8 cellular contexts compared by ENCODE assay signal in the genomic region with DNA sequence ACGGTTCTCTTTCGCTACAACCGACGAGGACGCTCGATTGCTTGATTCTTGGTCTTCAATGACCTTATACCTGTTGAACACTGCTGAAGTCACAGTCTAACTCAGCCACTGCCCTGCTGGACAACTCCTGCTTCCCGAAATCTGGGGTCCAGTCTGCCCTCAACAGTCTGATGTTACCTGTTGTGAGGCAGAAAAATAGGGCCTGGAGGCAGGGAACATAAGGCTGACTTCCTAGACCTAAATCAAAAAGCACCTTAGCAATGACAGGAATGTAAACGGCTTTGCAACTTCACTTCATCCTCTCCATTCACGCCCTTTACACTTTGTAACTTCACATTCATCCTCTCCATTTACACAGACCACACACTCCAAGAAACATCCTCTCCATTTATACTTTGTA. TPM values are rescaled to one million over a fixed set of nuclear protein-coding genes. Genes with fewer than 3 reads are reported as not detected.
DNase-seq lines count a peak whose midpoint lies in the region; ATAC-seq and TF ChIP-seq lines count a peak whose summit lies in the region.

No MANE protein-coding gene starts in this region.

- H3K4me1 ChIP-seq in thymus (ENCODE audit: control insufficient read depth, insufficient read depth, low read length): no peaks in the 10 kb centered on the region

- no peaks in the 10 kb centered on the region for H3K9me3 ChIP-seq in thymus (ENCODE audit: control insufficient read depth)

- H3K27ac ChIP-seq in thymus (ENCODE audit: low read depth): peak overlapping the region; percentile 55

- intact Hi-C loops in activated CD4-positive, alpha-beta T cell treated with anti-CD3 and anti-CD28 coated beads, Interleukin-2, amount 10 ng/mL, durations not matched to agents 24 days and 14 days (cut with micrococcal nuclease): loop anchor here (1.0 to 2.0 kb wide), 4 partner anchors 20 to 168 kb away; partner anchors contain the start of genes FAM222A and TCHP

- H3K27me3 ChIP-seq in kidney epithelial cell (ENCODE audit: control insufficient read depth, insufficient read depth, low read length): no peaks in the 10 kb centered on the region
- H3K27me3 ChIP-seq in thymus (ENCODE audit: control insufficient read depth, insufficient read depth): peaks cover 4% of the 10 kb centered on the region

- peaks cover 32% of the 10 kb centered on the region for H3K4me1 Mint-ChIP-seq in activated CD4-positive, alpha-beta T cell treated with anti-CD3 and anti-CD28 coated beads, Interleukin-2, amount 10 ng/mL, durations not matched to agents 24 days and 14 days
- H3K4me1 Mint-ChIP-seq in activated naive CD8-positive, alpha-beta T cell treated with anti-CD3 and anti-CD28 coated beads, Interleukin-2, amount 10 ng/mL, durations not matched to agents 7 days and 5 days: peaks cover 28% of the 10 kb centered on the region

- H3K4me3 Mint-ChIP-seq in activated CD4-positive, alpha-beta T cell treated with anti-CD3 and anti-CD28 coated beads, Interleukin-2, amount 10 ng/mL, durations not matched to agents 24 days and 14 days: peak overlapping the region; percentile 89
- H3K4me3 Mint-ChIP-seq in activated naive CD8-positive, alpha-beta T cell treated with anti-CD3 and anti-CD28 coated beads, Interleukin-2, amount 10 ng/mL, durations not matched to agents 7 days and 5 days: peak overlapping the region; percentile 91

- POLR2A ChIA-PET in activated naive CD8-positive, alpha-beta T cell treated with anti-CD3 and anti-CD28 coated beads, Interleukin-2, amount 10 ng/mL, durations not matched to agents 7 days and 5 days (lab: Charles Lee): interaction anchor here (1.2 kb wide), 1 partner anchor 20 kb away, joined by 3 read pairs; no protein-coding TSS in a partner anchor

- WGBS in thymus: 18% methylated on average over 9 of the region's 9 CpGs

- no peak for TF ChIP-seq CTCF in kidney epithelial cell (IDR thresholded peaks at IDR 0.05; ENCODE audit: insufficient read depth, low read length, poor library complexity, severe bottlenecking)

- no peaks in the 10 kb centered on the region for H3K9me3 Mint-ChIP-seq in activated CD4-positive, alpha-beta T cell treated with anti-CD3 and anti-CD28 coated beads, Interleukin-2, amount 10 ng/mL, durations not matched to agents 24 days and 14 days
- no peaks in the 10 kb centered on the region for H3K9me3 Mint-ChIP-seq in activated naive CD8-positive, alpha-beta T cell treated with anti-CD3 and anti-CD28 coated beads, Interleukin-2, amount 10 ng/mL, durations not matched to agents 7 days and 5 days

- H3K36me3 Mint-ChIP-seq in activated CD4-positive, alpha-beta T cell treated with anti-CD3 and anti-CD28 coated beads, Interleukin-2, amount 10 ng/mL, durations not matched to agents 24 days and 14 days (ENCODE audit: low read depth): peaks cover 2% of the 10 kb centered on the region
- H3K36me3 Mint-ChIP-seq in activated naive CD8-positive, alpha-beta T cell treated with anti-CD3 and anti-CD28 coated beads, Interleukin-2, amount 10 ng/mL, durations not matched to agents 7 days and 5 days: no peaks in the 10 kb centered on the region

- H3K4me3 ChIP-seq in kidney epithelial cell (ENCODE audit: low read depth, low read length) (peak overlapping the region; percentile 50), thymus (ENCODE audit: low read length) (peak overlapping the region; percentile 66)

- peak overlapping the region; percentile 81 for H3K27ac Mint-ChIP-seq in activated CD4-positive, alpha-beta T cell treated with anti-CD3 and anti-CD28 coated beads, Interleukin-2, amount 10 ng/mL, durations not matched to agents 24 days and 14 days
- H3K27ac Mint-ChIP-seq in activated naive CD8-positive, alpha-beta T cell treated with anti-CD3 and anti-CD28 coated beads, Interleukin-2, amount 10 ng/mL, durations not matched to agents 7 days and 5 days: peak overlapping the region; percentile 90

- H3K27me3 Mint-ChIP-seq in activated CD4-positive, alpha-beta T cell treated with anti-CD3 and anti-CD28 coated beads, Interleukin-2, amount 10 ng/mL, durations not matched to agents 24 days and 14 days: peaks cover 21% of the 10 kb centered on the region
- peaks cover 19% of the 10 kb centered on the region for H3K27me3 Mint-ChIP-seq in activated naive CD8-positive, alpha-beta T cell treated with anti-CD3 and anti-CD28 coated beads, Interleukin-2, amount 10 ng/mL, durations not matched to agents 7 days and 5 days

- H3K36me3 ChIP-seq in kidney epithelial cell (ENCODE audit: control insufficient read depth, insufficient read depth, low read length) (no peaks in the 10 kb centered on the region), thymus (ENCODE audit: control insufficient read depth, insufficient read depth) (no peaks in the 10 kb centered on the region)

- DNase-seq in activated CD4-positive, alpha-beta T cell treated with anti-CD3 and anti-CD28 coated beads, Interleukin-2, amount 10 ng/mL, durations not matched to agents 24 days and 14 days: no peak
- no peak for DNase-seq in activated CD4-positive, alpha-beta T cell treated with anti-CD3 and anti-CD28 coated beads, Interleukin-2, amount 50 U/mL, for 1 hour
- DNase-seq in activated naive CD8-positive, alpha-beta T cell treated with anti-CD3 and anti-CD28 coated beads, Interleukin-2, amount 10 ng/mL, durations not matched to agents 7 days and 5 days: no peak
- DNase-seq in kidney epithelial cell (ENCODE audit: low read depth) (no peak), mesenteric fat pad (ENCODE audit: low spot score) (no peak), NOMO-1 treated with dmso at 0.1 percent for 144 hours (lab: John Stamatoyannopoulos, UW; ENCODE audit: unreplicated experiment) (no peak)

- no peak for ATAC-seq in activated naive CD8-positive, alpha-beta T cell treated with anti-CD3 and anti-CD28 coated beads, Interleukin-2, amount 10 ng/mL, durations not matched to agents 7 days and 5 days (ENCODE audit: low read depth)
- ATAC-seq in HG03521 (IDR thresholded peaks at IDR 0.05; ENCODE audit: unreplicated experiment): no peak

RNA-seq across cellular contexts. Expression of gene GLTP, which starts 0.6 kb away (rescaled TPM):
- total RNA-seq in activated CD4-positive, alpha-beta T cell treated with anti-CD3 and anti-CD28 coated beads, Interleukin-2, amount 10 ng/mL, durations not matched to agents 24 days and 14 days: 27.9 and 28.2 TPM in 2 replicates
- 10 to 100 TPM; 18.3 to 20.2 TPM for total RNA-seq in activated naive CD8-positive, alpha-beta T cell treated with anti-CD3 and anti-CD28 coated beads, Interleukin-2, amount 10 ng/mL, durations not matched to agents 7 days and 5 days
- total RNA-seq in kidney epithelial cell (38.4 and 48.4 TPM in 2 replicates), mesenteric fat pad (31.4 TPM)
- 78.5 TPM for polyA plus RNA-seq in thymus

RNA-seq across cellular contexts. Expression of gene TCHP, which starts 19.1 kb away (rescaled TPM):
- total RNA-seq in activated CD4-positive, alpha-beta T cell treated with anti-CD3 and anti-CD28 coated beads, Interleukin-2, amount 10 ng/mL, durations not matched to agents 24 days and 14 days: 30.9 and 34.0 TPM in 2 replicates
- 10 to 100 TPM; 34.4 to 37.2 TPM for total RNA-seq in activated naive CD8-positive, alpha-beta T cell treated with anti-CD3 and anti-CD28 coated beads, Interleukin-2, amount 10 ng/mL, durations not matched to agents 7 days and 5 days
- total RNA-seq in kidney epithelial cell (13.0 and 15.0 TPM in 2 replicates), mesenteric fat pad (8.6 TPM)
- 10.0 TPM for polyA plus RNA-seq in thymus

RNA-seq across cellular contexts. Expression of gene TRPV4, which starts 47.7 kb away (rescaled TPM):
- total RNA-seq in activated CD4-positive, alpha-beta T cell treated with anti-CD3 and anti-CD28 coated beads, Interleukin-2, amount 10 ng/mL, durations not matched to agents 24 days and 14 days: not detected in 2 replicates
- not detected for total RNA-seq in activated naive CD8-positive, alpha-beta T cell treated with anti-CD3 and anti-CD28 coated beads, Interleukin-2, amount 10 ng/mL, durations not matched to agents 7 days and 5 days
- total RNA-seq in kidney epithelial cell: 0.75 and 1.7 TPM in 2 replicates
- polyA plus RNA-seq in thymus: 0.59 TPM
- total RNA-seq in mesenteric fat pad: 3.5 TPM
